In the genomic region with DNA sequence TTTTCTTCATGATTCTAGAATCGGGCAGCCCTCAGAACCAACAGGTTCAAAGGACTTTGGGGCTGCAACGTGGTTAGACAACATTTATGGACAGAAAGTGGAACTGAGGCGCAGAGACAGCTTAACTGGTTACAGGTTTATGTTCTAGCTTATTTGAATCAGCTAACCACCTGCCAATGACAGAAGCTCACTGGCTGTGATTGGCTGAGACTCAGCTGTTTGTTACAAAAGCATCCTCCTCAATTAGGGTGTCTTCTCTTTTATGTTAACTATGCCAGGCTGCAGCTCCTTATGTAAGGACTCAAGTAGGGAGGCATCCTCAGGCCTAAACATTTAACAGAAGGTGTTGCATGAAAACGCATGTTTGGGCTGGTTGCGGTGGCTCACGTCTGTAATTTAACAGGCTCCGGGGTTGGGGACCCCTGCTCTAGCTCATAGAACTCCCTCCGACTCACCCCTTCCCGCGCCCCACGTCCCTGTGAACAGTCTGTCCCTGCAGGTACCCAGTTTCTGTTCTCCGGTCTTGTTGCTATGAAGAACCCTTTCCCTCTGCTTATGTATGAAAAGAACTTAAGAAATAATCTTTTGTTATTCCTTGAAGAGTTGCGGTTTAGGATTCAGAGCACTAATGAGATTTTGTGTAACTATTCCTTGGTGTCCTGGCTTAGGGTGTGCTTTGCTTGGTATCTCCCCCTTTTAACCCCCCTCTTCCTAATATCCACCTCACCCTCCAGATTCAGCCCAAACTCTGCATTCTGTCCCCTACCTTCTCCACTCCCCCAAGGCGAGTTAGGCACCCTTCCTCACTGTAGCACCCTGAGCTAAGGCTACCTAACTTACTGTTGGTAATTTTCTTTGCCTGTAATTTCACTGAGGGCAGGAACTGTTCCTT, we compare ENCODE assay signal across 11 cellular contexts. TPM values are rescaled to one million over a fixed set of nuclear protein-coding genes. Genes with fewer than 3 reads are reported as not detected.
DNase-seq lines count a peak whose midpoint lies in the region; ATAC-seq, FAIRE-seq and TF ChIP-seq lines count a peak whose summit lies in the region.
"Had no signal": no experiment of that assay in that cellular context is flagged by ENCODE, and none has a peak within 500 bp of the region (broad histone marks: within the 10 kb centered on the region; RNA-seq: fewer than 3 reads in every experiment).

No MANE protein-coding gene starts in this region.

- H3K27me3 Mint-ChIP-seq in CD4-positive, alpha-beta T cell, result no peaks in the 10 kb centered on the region
- H3K27me3 Mint-ChIP-seq in natural killer cell (ENCODE audit: low read depth in 2 of 2), result no peaks in the 10 kb centered on the region

- BruUV-seq in K562 (replicated peaks; lab: Mats Ljungman, UMichigan), result no TSS peak

- TF ChIP-seq CTCF in CD4-positive, alpha-beta T cell (IDR thresholded peaks at IDR 0.05), result no peak
- TF ChIP-seq CTCF in KMS-11 (conservative IDR thresholded peaks at IDR 0.05; ENCODE audit: low read depth, low read length) (no peak), K562 (IDR thresholded peaks at IDR 0.05 in 2 of 3, conservative IDR thresholded peaks at IDR 0.05 in 1 of 3; ENCODE audit: insufficient read depth in 2 of 3, low read depth in 1 of 3, low read length in 3 of 3) (no peak), natural killer cell (IDR thresholded peaks at IDR 0.05) (no peak), foreskin keratinocyte (conservative IDR thresholded peaks at IDR 0.05) (no peak)

- H3K36me3 ChIP-seq in KMS-11 (ENCODE audit: insufficient read depth) (no peaks in the 10 kb centered on the region), K562 (ENCODE audit: control insufficient read depth, insufficient read depth, low read length) (peaks cover 17% of the 10 kb centered on the region; the same call in 2 of the 3 replicates)
- H3K36me3 ChIP-seq: heart left ventricle had no signal

- peaks cover 34% of the 10 kb centered on the region for H3K4me1 Mint-ChIP-seq in CD4-positive, alpha-beta T cell (ENCODE audit: low read depth)
- H3K4me1 Mint-ChIP-seq in natural killer cell, result peaks cover 27 to 30% of the 10 kb centered on the region in 2 donors

- no peak for TF ChIP-seq EP300 in K562 (IDR thresholded peaks at IDR 0.05; ENCODE audit: low read length)

- peak overlapping the region; percentile 78; the same call in 1 of the 2 replicates for H3K4me2 ChIP-seq in KMS-11
- peak overlapping the region; percentile 96 for H3K4me2 ChIP-seq in K562 (ENCODE audit: insufficient read depth, low read length)

- no peaks in the 10 kb centered on the region for H3K27me3 ChIP-seq in CD4-positive, alpha-beta T cell (ENCODE audit: control insufficient read depth, insufficient read depth, low read length)
- peaks cover 10% of the 10 kb centered on the region; the same call in 1 of the 2 replicates for H3K27me3 ChIP-seq in KMS-11 (ENCODE audit: insufficient read depth, low read depth)
- H3K27me3 ChIP-seq in K562 (ENCODE audit: control insufficient read depth in 2 of 2, insufficient read depth in 2 of 2, low read length in 2 of 2), result no peaks in the 10 kb centered on the region
- H3K27me3 ChIP-seq in foreskin keratinocyte, result no peaks in the 10 kb centered on the region
- H3K27me3 ChIP-seq: heart left ventricle had no signal

- H3K27ac ChIP-seq in CD4-positive, alpha-beta T cell (ENCODE audit: low read depth, low read length), result no peak overlapping the region
- H3K27ac ChIP-seq in KMS-11, result no peak overlapping the region
- H3K27ac ChIP-seq in K562 (ENCODE audit: extremely low read depth, low read depth, low read length), result no peak overlapping the region; the same call in 2 of the 3 replicates
- H3K27ac ChIP-seq in foreskin keratinocyte, result no peak overlapping the region

- H4K20me1 ChIP-seq in KMS-11 (ENCODE audit: insufficient read depth) (no peaks in the 10 kb centered on the region), K562 (replicated peaks; ENCODE audit: control insufficient read depth, insufficient read depth, low read length) (peaks cover 17% of the 10 kb centered on the region)

- peak overlapping the region; percentile 81 for H3K27ac Mint-ChIP-seq in CD4-positive, alpha-beta T cell
- H3K27ac Mint-ChIP-seq in natural killer cell, result peak overlapping the region; percentile 80 to 96

- POLR2A ChIA-PET in CD4-positive, alpha-beta T cell (lab: Charles Lee), result interaction anchor here (0.7 to 2.6 kb wide), 6 partner anchors 10 to 325 kb away, joined by 3 to 18 read pairs (median 4); a partner anchor contains a TSS
- POLR2A ChIA-PET in K562 (lab: Yijun Ruan, JAX), result interaction anchor here (0.6 to 2.0 kb wide), 9 partner anchors 9 to 346 kb away, joined by 3 to 7 read pairs (median 3); no protein-coding TSS in a partner anchor

- no peak for TF ChIP-seq POLR2A in K562 (conservative IDR thresholded peaks at IDR 0.05)

- in situ Hi-C loops in K562 (cut with MboI), result no loop called here

- no peak overlapping the region for H3K9ac ChIP-seq in KMS-11
- peak overlapping the region in 1 of 2 experiments; percentile 83; a peak in 1 of 4 replicates for H3K9ac ChIP-seq in K562 (ENCODE audit: insufficient read depth in 1 of 2, low read depth in 2 of 2, low read length in 2 of 2)

- CTCF ChIA-PET in CD4-positive, alpha-beta T cell (lab: Charles Lee), result no interaction called here
- CTCF ChIA-PET in K562 (lab: Yijun Ruan, JAX; ENCODE audit: low intra/inter-chr PET ratio), result no interaction called here

- H3K79me2 ChIP-seq in KMS-11 (ENCODE audit: insufficient read depth, low read depth) (peaks cover 27% of the 10 kb centered on the region), K562 (ENCODE audit: control insufficient read depth, insufficient read depth, low read length) (peaks cover 36% of the 10 kb centered on the region)

- WGBS in K562 (ENCODE audit: insufficient coverage, low coverage, missing lambda C conversion rate), result 86% methylated on average over 14 of the region's 14 CpGs

- H2AFZ ChIP-seq in KMS-11 (ENCODE audit: low read depth), result peak overlapping the region; percentile 99
- peak overlapping the region; percentile 99 for H2AFZ ChIP-seq in K562 (ENCODE audit: low read depth, low read length)

- TF ChIP-seq RAD21 in K562 (CRISPR knock-in tag; conservative IDR thresholded peaks at IDR 0.05 in 1 of 2, IDR thresholded peaks at IDR 0.05 in 1 of 2), result no peak

- no peaks in the 10 kb centered on the region for H3K9me1 ChIP-seq in K562 (ENCODE audit: control insufficient read depth, insufficient read depth, low read length)

- H3K4me1 ChIP-seq in KMS-11 (ENCODE audit: low read depth, poor library complexity, severe bottlenecking) (peaks cover 14% of the 10 kb centered on the region), K562 (replicated peaks in 1 of 2; ENCODE audit: control insufficient read depth in 2 of 2, insufficient read depth in 2 of 2, low read length in 2 of 2) (peaks cover 21 to 30% of the 10 kb centered on the region in 2 experiments), foreskin keratinocyte (peaks cover 6% of the 10 kb centered on the region)

- H3K4me3 ChIP-seq in KMS-11 (IDR thresholded peaks at IDR 0.05; ENCODE audit: insufficient read depth, low read depth, low read length) (no peak overlapping the region), K562 (no peak overlapping the region)

- no peaks in the 10 kb centered on the region for H3K9me3 Mint-ChIP-seq in CD4-positive, alpha-beta T cell
- H3K9me3 Mint-ChIP-seq in natural killer cell, result no peaks in the 10 kb centered on the region

- DNase-seq in CD4-positive, alpha-beta T cell, result no peak
- DNase-seq in K562 (ENCODE audit: extremely low read depth in 1 of 4, low spot score in 3 of 4) (no peak), natural killer cell (no peak), foreskin keratinocyte (no peak), HCEC 1CT (no peak)
- DNase-seq: heart left ventricle; NCI-H146; stimulated activated CD4-positive, alpha-beta T cell treated with anti-CD3 and anti-CD28 coated beads, Interleukin-4, amount 100 ng/mL, for 4 hours had no signal

- FAIRE-seq in K562 (lab: Jason Lieb, UNC), result no peak

- no peak for ATAC-seq in CD4-positive, alpha-beta T cell (ENCODE audit: poor library complexity)
- ATAC-seq in K562, result no peak
- no peak for ATAC-seq in natural killer cell
- no peak for ATAC-seq in HG02852 (IDR thresholded peaks at IDR 0.05; ENCODE audit: unreplicated experiment)
- no peak for ATAC-seq in foreskin keratinocyte
- ATAC-seq in GM21515 (IDR thresholded peaks at IDR 0.05; ENCODE audit: unreplicated experiment), result no peak

- H3K4me3 Mint-ChIP-seq in CD4-positive, alpha-beta T cell, result peak overlapping the region; percentile 89
- peak overlapping the region; percentile 72 for H3K4me3 Mint-ChIP-seq in natural killer cell

- intact Hi-C loops in CD4-positive, alpha-beta T cell (cut with DNase I, micrococcal nuclease), result no loop called here
- intact Hi-C loops in K562 (cut with micrococcal nuclease) (no loop called here), natural killer cell (cut with micrococcal nuclease) (no loop called here)

- H3K36me3 Mint-ChIP-seq in CD4-positive, alpha-beta T cell (ENCODE audit: low read depth), result peaks cover 6% of the 10 kb centered on the region
- H3K36me3 Mint-ChIP-seq in natural killer cell, result no peaks in the 10 kb centered on the region

- H3K9me3 ChIP-seq in CD4-positive, alpha-beta T cell (ENCODE audit: control insufficient read depth, low read length), result no peaks in the 10 kb centered on the region
- no peaks in the 10 kb centered on the region for H3K9me3 ChIP-seq in K562 (replicated peaks; ENCODE audit: control insufficient read depth, insufficient read depth, low read depth, low read length)
- H3K9me3 ChIP-seq: heart left ventricle had no signal

TF ChIP-seq in K562, 482 proteins besides CTCF, POLR2A, EP300 and RAD21 (continues in another document):
- TF ChIP-seq ATF7 (IDR thresholded peaks at IDR 0.05), result no peak

RNA-seq across cellular contexts. Expression of a gene that starts 1.2 kb away (rescaled TPM):
- 10 to 100 TPM; 10.2 to 10.9 TPM for total RNA-seq in CD4-positive, alpha-beta T cell
- 36.6 and 77.1 TPM in 2 replicates for total RNA-seq in K562 (2011; cell fraction: chromatin; rRNA removed; ENCODE audit: low replicate concordance)
- total RNA-seq in K562 (2011; cell fraction: nucleolus; rRNA removed), result 21.0 and 25.4 TPM in 2 replicates
- 41.9 and 56.9 TPM in 2 replicates for total RNA-seq in K562 (2011; cell fraction: nucleoplasm; rRNA removed)
- total RNA-seq in K562 (2014; rRNA removed), result 10.9 and 14.8 TPM in 2 replicates
- total RNA-seq in K562 (2014; rRNA removed; fragmentation: Illumina TruSeq; extraction: Trizol), result 26.0 and 27.2 TPM in 2 replicates
- total RNA-seq in K562 (2015; rRNA removed; fragmentation: Illumina TruSeq; extraction: Trizol), result 23.0 and 24.3 TPM in 2 replicates
- total RNA-seq in K562 (2021), result 17.3 and 19.2 TPM in 2 replicates
- 23.6 and 26.0 TPM in 2 replicates for polyA plus RNA-seq in K562 (2011; rRNA removed)
- 8.5 and 15.4 TPM in 2 replicates for polyA plus RNA-seq in K562 (2011; cell fraction: cytosol; rRNA removed)
- 19.9 and 23.7 TPM in 2 replicates for polyA plus RNA-seq in K562 (2011; cell fraction: nucleus; rRNA removed)
- polyA plus RNA-seq in K562 (2012), result 14.1 and 17.3 TPM in 2 replicates
- 19.0 and 22.6 TPM in 2 replicates for polyA plus RNA-seq in K562 (2014; fragmentation: Illumina TruSeq; extraction: Trizol)
- 1 to 10 TPM; 5.6 to 7.6 TPM for polyA plus RNA-seq in K562 (2014; fragmentation: Nextera tagmentation; extraction: Ambion mirVana)
- polyA plus RNA-seq in K562 (2014; rRNA removed), result 19.9 and 22.0 TPM in 2 replicates
- 30.4 and 31.4 TPM in 2 replicates for polyA minus RNA-seq in K562 (2011; rRNA and poly(A)+ RNA removed)
- 15.7 TPM in 2 replicates for polyA minus RNA-seq in K562 (2011; cell fraction: cytosol; rRNA and poly(A)+ RNA removed)
- 9.8 and 14.0 TPM in 2 replicates for polyA minus RNA-seq in K562 (2011; cell fraction: nucleus; rRNA and poly(A)+ RNA removed)
- 10 to 100 TPM; 44.8 to 60.9 (median 45.0) TPM for total RNA-seq in natural killer cell
- total RNA-seq in foreskin keratinocyte, result 29.5 and 32.8 TPM in 2 replicates
- 8.0 and 8.7 TPM in 2 replicates for polyA plus RNA-seq in foreskin keratinocyte
